ENCODE assay signal across 27 cellular contexts in genomic region chr12:57623811-57624390, GRCh38. TPM values are rescaled to one million over a fixed set of nuclear protein-coding genes. Genes with fewer than 3 reads are reported as not detected.
"Had no signal": no experiment of that assay in that cellular context is flagged by ENCODE, and none has a peak within 500 bp of the region (broad histone marks: within the 10 kb centered on the region; RNA-seq: fewer than 3 reads in every experiment).

No MANE protein-coding gene starts in this region.

- H3K27me3 ChIP-seq: ascending aorta had no signal

- DNase-seq: activated CD4-positive, alpha-beta T cell treated with anti-CD3 and anti-CD28 coated beads for 36 hours; activated CD4-positive, alpha-beta T cell treated with anti-CD3 and anti-CD28 coated beads, Interleukin-2, amount 50 U/mL, for 4 hours; activated CD4-positive, CD25-positive, alpha-beta regulatory T cell; activated naive CD4-positive, alpha-beta T cell; activated naive CD8-positive, alpha-beta T cell treated with anti-CD3 and anti-CD28 coated beads, Interleukin-2, amount 10 ng/mL, durations not matched to agents 7 days and 5 days; activated T-cell treated with anti-CD3 and anti-CD28 coated beads for 4 hours; activated T-cell treated with anti-CD3 and anti-CD28 coated beads, Interleukin-2, amount 50 U/mL, for 72 hours; endodermal cell; foreskin fibroblast; kidney glomerular epithelial cell; left lung; lower lobe of right lung; mesendoderm; mucosa of descending colon; stimulated activated CD4-positive, alpha-beta T cell treated with anti-CD3 and anti-CD28 coated beads, Interleukin-12 subunit alpha, Interleukin-12 subunit beta, amount 100 ng/mL, for 4 hours; stimulated activated CD4-positive, alpha-beta T cell treated with anti-CD3 and anti-CD28 coated beads, Interleukin-4, amount 100 ng/mL, for 1 hour; stimulated activated naive CD8-positive, alpha-beta T cell treated with anti-CD3 and anti-CD28 coated beads, Interleukin-15, amount 100 ng/mL, for 72 hours; substantia nigra; T-cell; upper lobe of right lung had no signal

- H3K27ac ChIP-seq: ascending aorta, cardiac muscle cell, left lung, lower lobe of right lung, right lobe of liver, skin epidermis, upper lobe of right lung had no signal

- H3K9me3 ChIP-seq: ascending aorta, left lung, lower lobe of right lung, mucosa of descending colon, right lobe of liver, upper lobe of right lung had no signal

- H3K4me3 ChIP-seq: ascending aorta, cardiac muscle cell, left lung, lower lobe of right lung, mucosa of descending colon, right lobe of liver, skin epidermis, upper lobe of right lung had no signal

- H3K36me3 ChIP-seq: cardiac muscle cell, left lung, lower lobe of right lung, right lobe of liver, upper lobe of right lung had no signal

- ATAC-seq: activated CD4-positive, alpha-beta T cell treated with anti-CD3 and anti-CD28 coated beads for 36 hours; activated T-cell treated with anti-CD3 and anti-CD28 coated beads, Interleukin-2, amount 50 U/mL, for 72 hours; esophagus mucosa; left lung; lower lobe of right lung; mucosa of descending colon; natural killer cell treated with Interleukin-12 subunit alpha and Interleukin-12 subunit beta and Interleukin-15 and Interleukin-18, amount 100 ng/mL, for 72 hours; right lobe of liver; stimulated activated effector memory CD8-positive, alpha-beta T cell treated with anti-CD3 and anti-CD28 coated beads, Interleukin-12 subunit alpha, Interleukin-12 subunit beta, amount 100 ng/mL, for 72 hours; stimulated activated naive CD8-positive, alpha-beta T cell treated with anti-CD3 and anti-CD28 coated beads, Interleukin-15, amount 100 ng/mL, for 72 hours; T-cell; upper lobe of right lung had no signal

RNA-seq across cellular contexts. Expression of gene B4GALNT1, which starts 9.1 kb away (rescaled TPM):
- total RNA-seq: cardiac muscle cell had no signal
